14 cellular contexts compared by ENCODE assay signal in the genomic region with DNA sequence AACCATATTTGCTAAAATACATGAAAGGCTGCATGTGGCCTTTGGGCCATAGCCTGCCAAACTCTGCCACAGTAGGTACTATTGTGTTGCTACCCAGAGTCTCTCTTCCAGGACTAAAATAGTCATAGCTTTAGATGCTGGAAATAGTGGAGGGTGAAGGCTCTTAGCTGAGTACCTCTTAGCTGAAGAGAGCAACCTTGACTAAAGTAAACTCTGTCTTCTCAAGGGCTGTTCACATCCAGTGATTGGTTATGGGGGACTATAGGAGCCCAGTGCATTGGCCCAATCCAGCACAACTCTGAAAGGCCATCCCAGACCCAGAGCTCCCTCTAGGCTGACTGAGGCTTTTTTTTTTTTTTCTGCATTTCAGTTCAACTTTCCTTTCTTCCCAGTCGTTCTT.
A peak's percentile ranks its signal among the peaks of the same experiment; 100 is the strongest.
DNase-seq lines count a peak whose midpoint lies in the region; ATAC-seq and TF ChIP-seq lines count a peak whose summit lies in the region.
"Had no signal": no experiment of that assay in that cellular context is flagged by ENCODE, and none has a peak within 500 bp of the region (broad histone marks: within the 10 kb centered on the region; RNA-seq: fewer than 3 reads in every experiment).

No MANE protein-coding gene starts in this region.

- H3K4me3 Mint-ChIP-seq in HFFc6 (no peak overlapping the region), WTC11 (no peak overlapping the region)
- H3K4me3 Mint-ChIP-seq: CD4-positive, alpha-beta memory T cell had no signal

- POLR2A ChIA-PET in WTC11 (lab: Charles Lee) = no interaction called here

- no peaks in the 10 kb centered on the region for H3K36me3 Mint-ChIP-seq in HFFc6 (ENCODE audit: low read depth)
- H3K36me3 Mint-ChIP-seq in WTC11 = no peaks in the 10 kb centered on the region
- H3K36me3 Mint-ChIP-seq: CD4-positive, alpha-beta memory T cell had no signal

- TF ChIP-seq CTCF in HFFc6 (IDR thresholded peaks at IDR 0.05) (no peak), WTC11 (IDR thresholded peaks at IDR 0.05) (no peak), lower lobe of right lung (IDR thresholded peaks at IDR 0.05) (no peak)

- H3K27ac Mint-ChIP-seq in HFFc6 = 0 out of 2 replicates have a peak overlapping the region, but pooled peaks have one; percentile 56
- H3K27ac Mint-ChIP-seq in WTC11 = no peak overlapping the region
- H3K27ac Mint-ChIP-seq: CD4-positive, alpha-beta memory T cell had no signal

- no peaks in the 10 kb centered on the region for H3K36me3 ChIP-seq in lower lobe of right lung
- H3K36me3 ChIP-seq: HAP-1 had no signal

- intact Hi-C loops in lower lobe of right lung (cut with DNase I) = no loop called here

- ATAC-seq in WTC11 (peak; percentile 50), lower lobe of right lung (peak; percentile 49 to 84)

- H3K27me3 Mint-ChIP-seq in HFFc6 (ENCODE audit: insufficient read depth) (no peaks in the 10 kb centered on the region), WTC11 (ENCODE audit: low read depth) (no peaks in the 10 kb centered on the region; the same call in 1 of the 2 replicates)
- H3K27me3 Mint-ChIP-seq: CD4-positive, alpha-beta memory T cell had no signal

- DNase-seq in HFFc6 (no peak), WTC11 (ENCODE audit: low spot score) (no peak), lower lobe of right lung (no peak), NCI-H82 treated with DMSO at 0.1 percent for 48 hours (lab: John Stamatoyannopoulos, UW; ENCODE audit: unreplicated experiment) (no peak), DMS 273 (lab: John Stamatoyannopoulos, UW; ENCODE audit: unreplicated experiment) (no peak)
- DNase-seq in activated CD8-positive, alpha-beta memory T cell treated with anti-CD3 and anti-CD28 coated beads, Interleukin-2, amount 50 U/mL, for 48 hours = no peak
- DNase-seq: C1 segment of cervical spinal cord; Calu3; CD4-positive, alpha-beta memory T cell; COR-L47; DMS153; DND-41; GOT3 had no signal

- no peaks in the 10 kb centered on the region for H3K4me1 ChIP-seq in lower lobe of right lung
- H3K4me1 ChIP-seq: HAP-1 had no signal

- peaks cover 20% of the 10 kb centered on the region for H3K4me1 Mint-ChIP-seq in HFFc6 (ENCODE audit: low read depth)
- peaks cover 13% of the 10 kb centered on the region for H3K4me1 Mint-ChIP-seq in WTC11
- H3K4me1 Mint-ChIP-seq: CD4-positive, alpha-beta memory T cell had no signal

- H3K9me3 Mint-ChIP-seq in HFFc6 (no peaks in the 10 kb centered on the region), WTC11 (peaks cover 7% of the 10 kb centered on the region)
- H3K9me3 Mint-ChIP-seq: CD4-positive, alpha-beta memory T cell had no signal

- no peak overlapping the region for H3K27ac ChIP-seq in lower lobe of right lung

- H3K4me3 ChIP-seq in lower lobe of right lung = no peak overlapping the region
- H3K4me3 ChIP-seq: HAP-1 had no signal

- H3K9me3 ChIP-seq in lower lobe of right lung = no peaks in the 10 kb centered on the region
- H3K9me3 ChIP-seq: HAP-1 had no signal

- CTCF ChIA-PET in WTC11 (lab: Charles Lee) = interaction anchor here (0.7 to 2.7 kb wide), 4 partner anchors 11 to 165 kb away, joined by 3 to 15 read pairs (median 4); partner anchors contain the start of gene CPNE4

- no peaks in the 10 kb centered on the region for H3K27me3 ChIP-seq in lower lobe of right lung (ENCODE audit: low read depth)

TF ChIP-seq in WTC11, 78 proteins besides CTCF, POLR2A, EP300 and RAD21:
- TF ChIP-seq FOXK1 (CRISPR knock-in tag; IDR thresholded peaks at IDR 0.05) (no peak), RORB (CRISPR knock-in tag; IDR thresholded peaks at IDR 0.05) (no peak), TEAD1 (CRISPR knock-in tag; IDR thresholded peaks at IDR 0.05) (no peak), ETV6 (CRISPR knock-in tag; IDR thresholded peaks at IDR 0.05) (no peak), IRF2 (CRISPR knock-in tag; IDR thresholded peaks at IDR 0.05; ENCODE audit: borderline replicate concordance, low read depth) (no peak), FOXJ3 (CRISPR knock-in tag; IDR thresholded peaks at IDR 0.05; ENCODE audit: borderline replicate concordance) (no peak), SMAD3 (CRISPR knock-in tag; IDR thresholded peaks at IDR 0.05; ENCODE audit: borderline replicate concordance) (no peak), CREM (CRISPR knock-in tag; IDR thresholded peaks at IDR 0.05) (no peak), ZNF138 (CRISPR knock-in tag; conservative IDR thresholded peaks at IDR 0.05) (no peak), ARID4B (CRISPR knock-in tag; IDR thresholded peaks at IDR 0.05; ENCODE audit: borderline replicate concordance) (no peak), GRHL2 (CRISPR knock-in tag; IDR thresholded peaks at IDR 0.05; ENCODE audit: insufficient replicate concordance, severe bottlenecking) (no peak), ZNF416 (CRISPR knock-in tag; IDR thresholded peaks at IDR 0.05) (no peak), MYBL2 (CRISPR knock-in tag; IDR thresholded peaks at IDR 0.05) (no peak), ZNF219 (CRISPR knock-in tag; IDR thresholded peaks at IDR 0.05; ENCODE audit: borderline replicate concordance) (no peak), AFF4 (CRISPR knock-in tag; IDR thresholded peaks at IDR 0.05; ENCODE audit: borderline replicate concordance) (no peak), GTF2I (CRISPR knock-in tag; conservative IDR thresholded peaks at IDR 0.05) (no peak), SOX15 (CRISPR knock-in tag; IDR thresholded peaks at IDR 0.05) (no peak), TP53 (CRISPR knock-in tag; IDR thresholded peaks at IDR 0.05) (no peak), ZNF121 (CRISPR knock-in tag; IDR thresholded peaks at IDR 0.05) (no peak)
- TF ChIP-seq, protein P1, sequence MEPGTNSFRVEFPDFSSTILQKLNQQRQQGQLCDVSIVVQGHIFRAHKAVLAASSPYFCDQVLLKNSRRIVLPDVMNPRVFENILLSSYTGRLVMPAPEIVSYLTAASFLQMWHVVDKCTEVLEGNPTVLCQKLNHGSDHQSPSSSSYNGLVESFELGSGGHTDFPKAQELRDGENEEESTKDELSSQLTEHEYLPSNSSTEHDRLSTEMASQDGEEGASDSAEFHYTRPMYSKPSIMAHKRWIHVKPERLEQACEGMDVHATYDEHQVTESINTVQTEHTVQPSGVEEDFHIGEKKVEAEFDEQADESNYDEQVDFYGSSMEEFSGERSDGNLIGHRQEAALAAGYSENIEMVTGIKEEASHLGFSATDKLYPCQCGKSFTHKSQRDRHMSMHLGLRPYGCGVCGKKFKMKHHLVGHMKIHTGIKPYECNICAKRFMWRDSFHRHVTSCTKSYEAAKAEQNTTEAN (CRISPR knock-in tag; IDR thresholded peaks at IDR 0.05) = no peak
